In genomic region chr10:69733791-69734261, GRCh38 we compare ENCODE assay signal across 16 cellular contexts.
A peak's percentile ranks its signal among the peaks of the same experiment; 100 is the strongest.
DNase-seq lines count a peak whose midpoint lies in the region; ATAC-seq, FAIRE-seq and TF ChIP-seq lines count a peak whose summit lies in the region.
"Had no signal": no experiment of that assay in that cellular context is flagged by ENCODE, and none has a peak within 500 bp of the region (broad histone marks: within the 10 kb centered on the region; RNA-seq: fewer than 3 reads in every experiment).

No MANE protein-coding gene starts in this region.

- H3K9me3 ChIP-seq in mucosa of descending colon = no peaks in the 10 kb centered on the region
- H3K9me3 ChIP-seq: HAP-1, prostate gland had no signal

- intact Hi-C loops in mucosa of descending colon (cut with DNase I, micrococcal nuclease) = no loop called here

- peaks cover 5% of the 10 kb centered on the region for H3K4me1 ChIP-seq in mucosa of descending colon (ENCODE audit: low read depth)
- H3K4me1 ChIP-seq: HAP-1 had no signal

- TF ChIP-seq CTCF in choroid plexus epithelial cell (conservative IDR thresholded peaks at IDR 0.05; ENCODE audit: low read depth, low read length) (no peak), mucosa of descending colon (IDR thresholded peaks at IDR 0.05) (no peak)

- no peak for FAIRE-seq in HTR-8/SVneo (lab: Jason Lieb, UNC)

- no peaks in the 10 kb centered on the region for H3K36me3 ChIP-seq in mucosa of descending colon (ENCODE audit: low read depth)
- H3K36me3 ChIP-seq: HAP-1, prostate gland had no signal

- peak; percentile 49 for ATAC-seq in mucosa of descending colon
- ATAC-seq in HG03196 (IDR thresholded peaks at IDR 0.05; ENCODE audit: unreplicated experiment) = no peak
- ATAC-seq: stimulated activated naive B cell treated with anti-CD40 and anti-IgM and Interleukin-4, amounts not matched to agents 10 μg/mL and 1 μg/mL and 100 μg/mL, for 72 hours had no signal

- no peak overlapping the region for H3K4me3 ChIP-seq in choroid plexus epithelial cell (ENCODE audit: low read depth, low read length)
- no peak overlapping the region for H3K4me3 ChIP-seq in mucosa of descending colon
- H3K4me3 ChIP-seq: HAP-1, prostate gland had no signal

- DNase-seq in AG08396 (ENCODE audit: low spot score) (peak; percentile 79), LHCN-M2 (ENCODE audit: low read depth) (peak; percentile 68), choroid plexus epithelial cell (ENCODE audit: low read depth) (peak; percentile 85), mucosa of descending colon (peak in 1 of 3 donors; percentile 23), HTR-8/SVneo (ENCODE audit: insufficient read length, low spot score) (no peak), 8988T (no peak), NCI-H1092 (lab: John Stamatoyannopoulos, UW) (no peak)
- DNase-seq: activated naive CD8-positive, alpha-beta T cell treated with anti-CD3 and anti-CD28 coated beads, Interleukin-2, amount 50 U/mL, for 24 hours; endodermal cell; NCI-H1105 treated with DMSO at 0.1 percent for 48 hours; NCI-H526; stimulated activated CD4-positive, alpha-beta T cell treated with anti-CD3 and anti-CD28 coated beads, Interleukin-2, amount 100 ng/mL, for 48 hours; stimulated activated naive B cell treated with anti-CD40 and anti-IgM and Interleukin-4, amounts not matched to agents 10 μg/mL and 1 μg/mL and 100 μg/mL, for 72 hours had no signal

Comparison
In these comparisons a context has a peak if more than half of its experiments do, and no peak if none do; other contexts are left out.
1. DNase-seq: peak in AG08396 (single experiment), LHCN-M2 (single experiment) and choroid plexus epithelial cell (single experiment); none in HTR-8/SVneo (single experiment), 8988T (single experiment) and NCI-H1092 (single experiment).